In genomic region chr19:42251572-42251990, GRCh38 we compare ENCODE assay signal across 8 cellular contexts. TPM values are rescaled to one million over a fixed set of nuclear protein-coding genes. Genes with fewer than 3 reads are reported as not detected.
DNase-seq lines count a peak whose midpoint lies in the region; ATAC-seq, FAIRE-seq and TF ChIP-seq lines count a peak whose summit lies in the region.

No MANE protein-coding gene starts in this region.

- TF ChIP-seq RAD21 in HCT116 (IDR thresholded peaks at IDR 0.05; ENCODE audit: low read depth) = no peak

- peaks cover 12% of the 10 kb centered on the region for H3K4me1 Mint-ChIP-seq in activated T-helper 17 cell treated with anti-CD3 and anti-CD28 coated beads, Interleukin-2, amount 50 U/mL, for 72 hours

- H3K36me3 ChIP-seq in HCT116 (ENCODE audit: control insufficient read depth in 1 of 2, insufficient read depth in 2 of 2, low read length in 2 of 2) (peaks cover 0 to 7% of the 10 kb centered on the region in 2 experiments; a peak in 2 of 4 replicates), small intestine (ENCODE audit: control insufficient read depth in 2 of 2, insufficient read depth in 2 of 2, low read length in 2 of 2) (peaks cover 3 to 5% of the 10 kb centered on the region in 2 donors)

- H3K4me1 ChIP-seq in HCT116 (ENCODE audit: control insufficient read depth in 1 of 2, insufficient read depth in 2 of 2, low read length in 2 of 2) (peaks cover 21 to 48% of the 10 kb centered on the region in 2 experiments), right cardiac atrium (ENCODE audit: control insufficient read depth, insufficient read depth, low read length) (peaks cover 13% of the 10 kb centered on the region), small intestine (ENCODE audit: control insufficient read depth in 2 of 2, insufficient read depth in 1 of 2, low read depth in 1 of 2, low read length in 1 of 2) (peaks cover 8 to 16% of the 10 kb centered on the region in 2 donors)

- RAD21 ChIA-PET in HCT116 (lab: Charles Lee; ENCODE audit: low non-redundant PET in 1 of 2, low total read pairs in 2 of 2, uncharacterized antibody in 2 of 2, unreplicated experiment in 2 of 2) = interaction anchor here in 1 of 2 experiments (1.0 kb wide), 1 partner anchor 8 kb away, joined by 3 read pairs; no protein-coding TSS in a partner anchor

- BruUV-seq in HCT116 (replicated peaks; lab: Mats Ljungman, UMichigan) = no TSS peak

- no peaks in the 10 kb centered on the region for H3K27me3 ChIP-seq in HCT116 (ENCODE audit: insufficient read depth, low read length)
- H3K27me3 ChIP-seq in right cardiac atrium (ENCODE audit: control insufficient read depth, insufficient read depth) = no peaks in the 10 kb centered on the region
- H3K27me3 ChIP-seq in small intestine (ENCODE audit: control insufficient read depth in 2 of 2, insufficient read depth in 2 of 2, low read length in 2 of 2) = no peaks in the 10 kb centered on the region

- no peaks in the 10 kb centered on the region for H3K9me2 ChIP-seq in HCT116 (ENCODE audit: insufficient read depth)

- POLR2A ChIA-PET in HCT116 (lab: Charles Lee) = interaction anchor here (1.6 to 1.8 kb wide), 2 partner anchors 9 to 28 kb away, joined by 9 to 16 read pairs; no protein-coding TSS in a partner anchor

- 43% methylated on average over 3 of the region's 3 CpGs for WGBS in right cardiac atrium
- WGBS in small intestine, 3 donors = 46 to 68% (median 59%) methylated on average over 3 of the region's 3 CpGs

- H3K79me2 ChIP-seq in HCT116 (ENCODE audit: insufficient read depth, low read length) = peaks cover 54% of the 10 kb centered on the region

- H3K4me3 ChIP-seq in HCT116 (replicated peaks in 1 of 2; ENCODE audit: low read depth in 1 of 2, low read length in 2 of 2) (no peak overlapping the region), right cardiac atrium (ENCODE audit: low read length) (peak overlapping the region; percentile 10), small intestine (ENCODE audit: low read depth in 1 of 2, low read length in 2 of 2) (peak overlapping the region in 1 of 2 donors; percentile 86)

- peaks cover 3% of the 10 kb centered on the region; the same call in 1 of the 2 replicates for H4K20me1 ChIP-seq in HCT116 (ENCODE audit: insufficient read depth)

- intact Hi-C loops in HCT116 (cut with micrococcal nuclease) (no loop called here), right cardiac atrium (cut with DNase I) (no loop called here)

- TF ChIP-seq POLR2A in HCT116 (IDR thresholded peaks at IDR 0.05; ENCODE audit: borderline replicate concordance, extremely low read depth, insufficient read depth, insufficient read length) = no peak

- peaks cover 30% of the 10 kb centered on the region for H3K36me3 Mint-ChIP-seq in activated T-helper 17 cell treated with anti-CD3 and anti-CD28 coated beads, Interleukin-2, amount 50 U/mL, for 72 hours (ENCODE audit: low read depth)

- peak overlapping the region; percentile 43 for H3K9ac ChIP-seq in HCT116 (ENCODE audit: low read length)

- H3K27ac ChIP-seq in HCT116 (ENCODE audit: low read depth, low read length) = peak overlapping the region; percentile 51
- peak overlapping the region; percentile 73 for H3K27ac ChIP-seq in right cardiac atrium (ENCODE audit: low read length)
- peak overlapping the region in 1 of 2 donors; percentile 47 for H3K27ac ChIP-seq in small intestine (ENCODE audit: low read depth in 1 of 2, low read length in 1 of 2)

- TF ChIP-seq CTCF in HCT116 (IDR thresholded peaks at IDR 0.05 in 2 of 3, conservative IDR thresholded peaks at IDR 0.05 in 1 of 3; ENCODE audit: borderline replicate concordance in 1 of 3, insufficient read depth in 1 of 3, low read depth in 2 of 3, low read length in 2 of 3) = no peak

- ATAC-seq in HCT116 (no peak), right cardiac atrium (no peak), GM18861 (IDR thresholded peaks at IDR 0.05; ENCODE audit: unreplicated experiment) (no peak), HG03108 (IDR thresholded peaks at IDR 0.05; ENCODE audit: unreplicated experiment) (no peak), GM18511 (IDR thresholded peaks at IDR 0.05; ENCODE audit: unreplicated experiment) (no peak)
- no peak for ATAC-seq in activated T-helper 17 cell treated with anti-CD3 and anti-CD28 coated beads, Interleukin-2, amount 50 U/mL, for 72 hours (replicated peaks)

- H3K9me3 Mint-ChIP-seq in activated T-helper 17 cell treated with anti-CD3 and anti-CD28 coated beads, Interleukin-2, amount 50 U/mL, for 72 hours = no peaks in the 10 kb centered on the region

- H3K27ac Mint-ChIP-seq in activated T-helper 17 cell treated with anti-CD3 and anti-CD28 coated beads, Interleukin-2, amount 50 U/mL, for 72 hours = peak overlapping the region; percentile 55

- no peaks in the 10 kb centered on the region for H3K27me3 Mint-ChIP-seq in activated T-helper 17 cell treated with anti-CD3 and anti-CD28 coated beads, Interleukin-2, amount 50 U/mL, for 72 hours

- H2AFZ ChIP-seq in HCT116 (ENCODE audit: low read depth, low read length, poor library complexity, severe bottlenecking) = no peak overlapping the region

- peak overlapping the region; percentile 94 for H3K4me3 Mint-ChIP-seq in activated T-helper 17 cell treated with anti-CD3 and anti-CD28 coated beads, Interleukin-2, amount 50 U/mL, for 72 hours

- CTCF ChIA-PET in HCT116 (lab: Charles Lee) = interaction anchor here (1.3 kb wide), 1 partner anchor 28 kb away, joined by 3 read pairs; no protein-coding TSS in a partner anchor

- FAIRE-seq in small intestine (lab: Jason Lieb, UNC) (no peak), urothelium cell line (lab: Jason Lieb, UNC) (no peak)

- H3K9me3 ChIP-seq in HCT116 (ENCODE audit: control insufficient read depth in 1 of 2, insufficient read depth in 1 of 2, low read depth in 1 of 2, low read length in 2 of 2) (no peaks in the 10 kb centered on the region), right cardiac atrium (ENCODE audit: control insufficient read depth, low read length) (no peaks in the 10 kb centered on the region), small intestine (ENCODE audit: control insufficient read depth, low read depth) (no peaks in the 10 kb centered on the region)

- peak overlapping the region; percentile 94 for H3K4me2 ChIP-seq in HCT116 (ENCODE audit: low read length)

- no peak for DNase-seq in HCT116 (ENCODE audit: low read depth, low spot score)
- DNase-seq in right cardiac atrium = peak in 1 of 3 donors; percentile 35
- DNase-seq in small intestine = peak; percentile 36
- no peak for DNase-seq in urothelium cell line (ENCODE audit: low spot score)

TF ChIP-seq in HCT116, 20 proteins besides CTCF, POLR2A, EP300 and RAD21:
- no peak for TF ChIP-seq SIN3A (IDR thresholded peaks at IDR 0.05; ENCODE audit: low read depth)
- no peak for TF ChIP-seq ZNF274 (IDR thresholded peaks at IDR 0.05; ENCODE audit: low read depth, low read length)

RNA-seq across cellular contexts. Expression of gene ERF, which starts 3.3 kb away (rescaled TPM):
- total RNA-seq in HCT116 (2021; ENCODE audit: unreplicated experiment) = 96.1 TPM
- polyA plus RNA-seq in HCT116 (2012) = 55.7 and 62.1 TPM in 2 replicates
- total RNA-seq in activated T-helper 17 cell treated with anti-CD3 and anti-CD28 coated beads, Interleukin-2, amount 50 U/mL, for 72 hours = 10 to 100 TPM; 44.8 to 49.7 TPM
- total RNA-seq in right cardiac atrium = 10 to 100 TPM; 33.3 to 58.1 (median 48.1) TPM
- polyA plus RNA-seq in right cardiac atrium = 39.1 TPM
- 10 to 100 TPM; 28.6 to 51.6 (median 31.8) TPM for polyA plus RNA-seq in small intestine

RNA-seq across cellular contexts. Expression of gene GSK3A, which starts 9.2 kb away (rescaled TPM):
- total RNA-seq in HCT116 (2021; ENCODE audit: unreplicated experiment) (57.2 TPM), right cardiac atrium (10 to 100 TPM; 32.0 to 37.3 (median 34.9) TPM)
- 58.8 and 65.6 TPM in 2 replicates for polyA plus RNA-seq in HCT116 (2012)
- 10 to 100 TPM; 30.3 to 47.2 TPM for total RNA-seq in activated T-helper 17 cell treated with anti-CD3 and anti-CD28 coated beads, Interleukin-2, amount 50 U/mL, for 72 hours
- polyA plus RNA-seq in right cardiac atrium (46.5 TPM), small intestine (10 to 100 TPM; 48.5 to 70.9 (median 70.3) TPM)

RNA-seq across cellular contexts. Expression of gene CIC, which starts 17.5 kb away (rescaled TPM):
- total RNA-seq in HCT116 (2021; ENCODE audit: unreplicated experiment) (52.0 TPM), right cardiac atrium (10 to 100 TPM; 36.4 to 42.7 (median 39.6) TPM)
- 43.4 and 44.2 TPM in 2 replicates for polyA plus RNA-seq in HCT116 (2012)
- 100 to 1,000 TPM in 1 of 2 donors, 10 to 100 TPM in 1; 85.4 to 165 TPM for total RNA-seq in activated T-helper 17 cell treated with anti-CD3 and anti-CD28 coated beads, Interleukin-2, amount 50 U/mL, for 72 hours
- polyA plus RNA-seq in right cardiac atrium (28.6 TPM), small intestine (10 to 100 TPM; 14.1 to 29.8 (median 18.1) TPM)

RNA-seq across cellular contexts. Expression of gene ZNF526, which starts 31.5 kb away (rescaled TPM):
- total RNA-seq in HCT116 (2021; ENCODE audit: unreplicated experiment) = 13.1 TPM
- polyA plus RNA-seq in HCT116 (2012) = 7.1 TPM in 2 replicates
- total RNA-seq in activated T-helper 17 cell treated with anti-CD3 and anti-CD28 coated beads, Interleukin-2, amount 50 U/mL, for 72 hours = 10 to 100 TPM; 17.2 to 18.0 TPM
- total RNA-seq in right cardiac atrium = 1 to 10 TPM; 5.4 to 7.3 (median 6.5) TPM
- polyA plus RNA-seq in right cardiac atrium = 3.3 TPM
- polyA plus RNA-seq in small intestine = 1 to 10 TPM; 3.2 to 4.8 (median 4.0) TPM

RNA-seq across cellular contexts. Expression of gene DEDD2, which starts 34.1 kb away (rescaled TPM):
- 32.7 TPM for total RNA-seq in HCT116 (2021; ENCODE audit: unreplicated experiment)
- polyA plus RNA-seq in HCT116 (2012) = 32.8 and 41.3 TPM in 2 replicates
- 10 to 100 TPM; 37.4 to 45.7 TPM for total RNA-seq in activated T-helper 17 cell treated with anti-CD3 and anti-CD28 coated beads, Interleukin-2, amount 50 U/mL, for 72 hours
- total RNA-seq in right cardiac atrium = 10 to 100 TPM; 14.6 to 19.9 (median 17.8) TPM
- 21.6 TPM for polyA plus RNA-seq in right cardiac atrium
- 10 to 100 TPM; 22.8 to 41.3 (median 38.5) TPM for polyA plus RNA-seq in small intestine
